18 cellular contexts compared by ENCODE assay signal in genomic region chr7:29344334-29344978, GRCh38.
"Had no signal": no experiment of that assay in that cellular context is flagged by ENCODE, and none has a peak within 500 bp of the region (broad histone marks: within the 10 kb centered on the region; RNA-seq: fewer than 3 reads in every experiment).

No MANE protein-coding gene starts in this region.

- H3K27me3 ChIP-seq: colonic mucosa, gastrocnemius medialis, heart right ventricle, neutrophil, right lobe of liver, transverse colon, uterus had no signal

- H3K4me3 ChIP-seq: colonic mucosa, gastrocnemius medialis, heart right ventricle, mucosa of descending colon, psoas muscle, right lobe of liver, thoracic aorta, transverse colon, uterus had no signal

- H3K27ac Mint-ChIP-seq: naive thymus-derived CD8-positive, alpha-beta T cell; stimulated activated effector memory CD8-positive, alpha-beta T cell treated with anti-CD3 and anti-CD28 coated beads, Interleukin-12 subunit alpha, Interleukin-12 subunit beta, amount 100 ng/mL, for 72 hours; stimulated activated naive CD8-positive, alpha-beta T cell treated with anti-CD3 and anti-CD28 coated beads, Interleukin-15, Interleukin-2, amounts not matched to agents 100 ng/mL and 50 ng/mL, for 24 hours had no signal

- H3K36me3 ChIP-seq: colonic mucosa, gastrocnemius medialis, heart right ventricle, neutrophil, right lobe of liver, thoracic aorta, transverse colon, uterus had no signal

- DNase-seq: colonic mucosa; dermis blood vessel endothelial cell; gastrocnemius medialis; heart right ventricle; hypothalamus; mucosa of descending colon; naive thymus-derived CD8-positive, alpha-beta T cell; psoas muscle; retina; right lobe of liver; stimulated activated CD4-positive, alpha-beta T cell treated with anti-CD3 and anti-CD28 coated beads, Interleukin-4, amount 100 ng/mL, for 1 hour; stimulated activated CD8-positive, alpha-beta memory T cell treated with anti-CD3 and anti-CD28 coated beads, Interleukin-4, amount 100 ng/mL, for 48 hours; transverse colon; uterus had no signal

- ATAC-seq: gastrocnemius medialis; naive thymus-derived CD8-positive, alpha-beta T cell; psoas muscle; stimulated activated effector memory CD8-positive, alpha-beta T cell treated with anti-CD3 and anti-CD28 coated beads, Interleukin-12 subunit alpha, Interleukin-12 subunit beta, amount 100 ng/mL, for 72 hours had no signal

- H3K9me3 Mint-ChIP-seq: naive thymus-derived CD8-positive, alpha-beta T cell; stimulated activated effector memory CD8-positive, alpha-beta T cell treated with anti-CD3 and anti-CD28 coated beads, Interleukin-12 subunit alpha, Interleukin-12 subunit beta, amount 100 ng/mL, for 72 hours; stimulated activated naive CD8-positive, alpha-beta T cell treated with anti-CD3 and anti-CD28 coated beads, Interleukin-15, Interleukin-2, amounts not matched to agents 100 ng/mL and 50 ng/mL, for 24 hours had no signal

- H3K27me3 Mint-ChIP-seq: naive thymus-derived CD8-positive, alpha-beta T cell; stimulated activated naive CD8-positive, alpha-beta T cell treated with anti-CD3 and anti-CD28 coated beads, Interleukin-15, Interleukin-2, amounts not matched to agents 100 ng/mL and 50 ng/mL, for 24 hours had no signal

- H3K4me1 Mint-ChIP-seq: naive thymus-derived CD8-positive, alpha-beta T cell; stimulated activated effector memory CD8-positive, alpha-beta T cell treated with anti-CD3 and anti-CD28 coated beads, Interleukin-12 subunit alpha, Interleukin-12 subunit beta, amount 100 ng/mL, for 72 hours had no signal

- H3K36me3 Mint-ChIP-seq: naive thymus-derived CD8-positive, alpha-beta T cell; stimulated activated effector memory CD8-positive, alpha-beta T cell treated with anti-CD3 and anti-CD28 coated beads, Interleukin-12 subunit alpha, Interleukin-12 subunit beta, amount 100 ng/mL, for 72 hours had no signal

- H3K4me1 ChIP-seq: colonic mucosa, gastrocnemius medialis, psoas muscle, uterus had no signal

- H3K9me3 ChIP-seq: colonic mucosa, gastrocnemius medialis, heart right ventricle, mucosa of descending colon, neutrophil, psoas muscle, right lobe of liver, thoracic aorta, transverse colon, uterus had no signal

- H3K4me3 Mint-ChIP-seq: naive thymus-derived CD8-positive, alpha-beta T cell; stimulated activated effector memory CD8-positive, alpha-beta T cell treated with anti-CD3 and anti-CD28 coated beads, Interleukin-12 subunit alpha, Interleukin-12 subunit beta, amount 100 ng/mL, for 72 hours; stimulated activated naive CD8-positive, alpha-beta T cell treated with anti-CD3 and anti-CD28 coated beads, Interleukin-15, Interleukin-2, amounts not matched to agents 100 ng/mL and 50 ng/mL, for 24 hours had no signal

- H3K27ac ChIP-seq: colonic mucosa, gastrocnemius medialis, heart right ventricle, neutrophil, psoas muscle, right lobe of liver, thoracic aorta, transverse colon, uterus had no signal
